In genomic region chr12:116130431-116130830, GRCh38 we compare ENCODE assay signal across 13 cellular contexts.
A peak's percentile ranks its signal among the peaks of the same experiment; 100 is the strongest.
DNase-seq lines count a peak whose midpoint lies in the region; ATAC-seq and TF ChIP-seq lines count a peak whose summit lies in the region.
"Had no signal": no experiment of that assay in that cellular context is flagged by ENCODE, and none has a peak within 500 bp of the region (broad histone marks: within the 10 kb centered on the region; RNA-seq: fewer than 3 reads in every experiment).

No MANE protein-coding gene starts in this region.

- peaks cover 2% of the 10 kb centered on the region for H4K20me1 ChIP-seq in fibroblast of lung (ENCODE audit: control insufficient read depth, extremely low read depth, insufficient read depth, low read length)

- peak; percentile 15 for DNase-seq in NCI-H82 (lab: John Stamatoyannopoulos, UW)
- DNase-seq in NCI-H82 treated with DMSO at 0.1 percent for 48 hours (lab: John Stamatoyannopoulos, UW; ENCODE audit: unreplicated experiment) = no peak
- DNase-seq in T-helper 17 cell = no peak
- peak in 1 of 2 donors; percentile 83 for DNase-seq in fibroblast of lung (ENCODE audit: low read depth in 2 of 2)
- no peak for DNase-seq in DMS79 (lab: John Stamatoyannopoulos, UW)
- no peak for DNase-seq in inferior parietal cortex (ENCODE audit: extremely low spot score)
- no peak for DNase-seq in WERI-Rb-1
- DNase-seq: activated CD8-positive, alpha-beta T cell treated with anti-CD3 and anti-CD28 coated beads, Interleukin-2, amount 10 ng/mL, durations not matched to agents 7 days and 5 days; activated effector memory CD4-positive, alpha-beta T cell treated with anti-CD3 and anti-CD28 coated beads, Interleukin-2, amount 50 U/mL, for 16 hours; MM.1S; psoas muscle; T-helper 9 cell had no signal

- no peaks in the 10 kb centered on the region for H3K27me3 ChIP-seq in fibroblast of lung (ENCODE audit: control insufficient read depth, insufficient read depth, low read length)
- H3K27me3 ChIP-seq in skeletal muscle satellite cell (ENCODE audit: control insufficient read depth, insufficient read depth, low read length) = no peaks in the 10 kb centered on the region
- no peaks in the 10 kb centered on the region for H3K27me3 ChIP-seq in WERI-Rb-1 (ENCODE audit: insufficient read depth, low read depth, severe bottlenecking)

- no peak overlapping the region for H3K9ac ChIP-seq in fibroblast of lung (ENCODE audit: insufficient read depth, low read length)
- no peak overlapping the region for H3K9ac ChIP-seq in skeletal muscle satellite cell (ENCODE audit: low read depth, low read length)

- H3K27ac ChIP-seq in fibroblast of lung (ENCODE audit: insufficient read depth, low read length) = no peak overlapping the region
- H3K27ac ChIP-seq in WERI-Rb-1 = no peak overlapping the region
- H3K27ac ChIP-seq: psoas muscle had no signal

- H3K4me2 ChIP-seq in fibroblast of lung (ENCODE audit: extremely low read depth, insufficient read depth, low read length) (peak overlapping the region; percentile 26), skeletal muscle satellite cell (ENCODE audit: low read length) (peak overlapping the region; percentile 9)

- TF ChIP-seq CTCF in fibroblast of lung (conservative IDR thresholded peaks at IDR 0.05 in 1 of 2, IDR thresholded peaks at IDR 0.05 in 1 of 2; ENCODE audit: low read depth in 1 of 2, low read length in 2 of 2) (no peak), WERI-Rb-1 (IDR thresholded peaks at IDR 0.05; ENCODE audit: low read depth, low read length) (no peak)

- no peak overlapping the region for H3K4me3 Mint-ChIP-seq in T-helper 17 cell
- H3K4me3 Mint-ChIP-seq: activated CD8-positive, alpha-beta T cell treated with anti-CD3 and anti-CD28 coated beads, Interleukin-2, amount 10 ng/mL, durations not matched to agents 7 days and 5 days had no signal

- H3K9me3 ChIP-seq in T-helper 17 cell (ENCODE audit: control insufficient read depth, low read length, poor library complexity, severe bottlenecking) (no peaks in the 10 kb centered on the region), fibroblast of lung (ENCODE audit: control insufficient read depth, insufficient read depth, low read depth, low read length) (no peaks in the 10 kb centered on the region), skeletal muscle satellite cell (replicated peaks; ENCODE audit: low read length) (no peaks in the 10 kb centered on the region), WERI-Rb-1 (ENCODE audit: severe bottlenecking) (no peaks in the 10 kb centered on the region)
- H3K9me3 ChIP-seq: psoas muscle had no signal

- ATAC-seq in T-helper 17 cell = no peak
- ATAC-seq: activated CD8-positive, alpha-beta T cell treated with anti-CD3 and anti-CD28 coated beads, Interleukin-2, amount 10 ng/mL, durations not matched to agents 7 days and 5 days; psoas muscle had no signal

- H2AFZ ChIP-seq in fibroblast of lung (ENCODE audit: low read length) = no peak overlapping the region

- H3K27ac Mint-ChIP-seq in T-helper 17 cell = peak overlapping the region; percentile 41
- H3K27ac Mint-ChIP-seq: activated CD8-positive, alpha-beta T cell treated with anti-CD3 and anti-CD28 coated beads, Interleukin-2, amount 10 ng/mL, durations not matched to agents 7 days and 5 days had no signal

- H3K4me1 Mint-ChIP-seq in T-helper 17 cell = peaks cover 43% of the 10 kb centered on the region

- H3K36me3 Mint-ChIP-seq in T-helper 17 cell (ENCODE audit: low read depth) = no peaks in the 10 kb centered on the region

- H3K27me3 Mint-ChIP-seq in T-helper 17 cell = no peaks in the 10 kb centered on the region

- H3K36me3 ChIP-seq in fibroblast of lung (ENCODE audit: control insufficient read depth, insufficient read depth, low read length) = no peaks in the 10 kb centered on the region
- H3K36me3 ChIP-seq in skeletal muscle satellite cell (ENCODE audit: insufficient read depth, low read length) = no peaks in the 10 kb centered on the region
- no peaks in the 10 kb centered on the region for H3K36me3 ChIP-seq in WERI-Rb-1

- H3K4me3 ChIP-seq in fibroblast of lung (replicated peaks in 1 of 4; ENCODE audit: control extremely low read depth in 1 of 4, insufficient read depth in 1 of 4, low read depth in 3 of 4, low read length in 4 of 4) (no peak overlapping the region), skeletal muscle satellite cell (ENCODE audit: low read length) (no peak overlapping the region), WERI-Rb-1 (ENCODE audit: low read depth, low read length) (no peak overlapping the region)
- H3K4me3 ChIP-seq: psoas muscle had no signal

- H3K4me1 ChIP-seq in fibroblast of lung (ENCODE audit: control insufficient read depth, extremely low read depth, insufficient read depth, low read length) (peaks cover 14% of the 10 kb centered on the region), skeletal muscle satellite cell (ENCODE audit: control insufficient read depth, insufficient read depth, low read length) (peaks cover 59% of the 10 kb centered on the region)

- peaks cover 80% of the 10 kb centered on the region for H3K79me2 ChIP-seq in fibroblast of lung (ENCODE audit: control insufficient read depth, insufficient read depth, low read length)
